ENCODE assay signal across 8 cellular contexts in genomic region chr21:45405271-45405818, GRCh38. TPM values are rescaled to one million over a fixed set of nuclear protein-coding genes. Genes with fewer than 3 reads are reported as not detected.
A peak's percentile ranks its signal among the peaks of the same experiment; 100 is the strongest.
DNase-seq lines count a peak whose midpoint lies in the region; ATAC-seq and TF ChIP-seq lines count a peak whose summit lies in the region.

No MANE protein-coding gene starts in this region.

- DNase-seq in activated T-cell treated with anti-CD3 and anti-CD28 coated beads for 48 hours (ENCODE audit: low read depth) (peak; percentile 5), activated T-cell treated with anti-CD3 and anti-CD28 coated beads for 4 hours (no peak), cerebellum (ENCODE audit: low spot score) (peak; percentile 37), left lung (peak in 1 of 2 donors; percentile 82), upper lobe of left lung (peak in 1 of 2 donors; percentile 92), NCI-H1694 (lab: John Stamatoyannopoulos, UW) (no peak), NCI-H1436 (lab: John Stamatoyannopoulos, UW) (no peak)

- no CpG with 5 or more reads among the region's 86 CpGs for WGBS in upper lobe of left lung, 2 donors

- H3K36me3 ChIP-seq in left lung (no peaks in the 10 kb centered on the region), upper lobe of left lung (no peaks in the 10 kb centered on the region)

- TF ChIP-seq POLR2A in upper lobe of left lung (IDR thresholded peaks at IDR 0.05), result no peak

- peak overlapping the region; percentile 19 to 69 for H3K27ac ChIP-seq in left lung
- H3K27ac ChIP-seq in upper lobe of left lung, result peak overlapping the region; percentile 64 to 87 (median 72)

- intact Hi-C loops in left lung (cut with DNase I), result no loop called here

- H3K27me3 ChIP-seq in left lung (peaks cover 3 to 72% of the 10 kb centered on the region in 2 donors), upper lobe of left lung (peaks cover 0 to 16% (median 6%) of the 10 kb centered on the region in 4 donors)

- TF ChIP-seq CTCF in left lung (IDR thresholded peaks at IDR 0.05) (no peak), upper lobe of left lung (IDR thresholded peaks at IDR 0.05) (no peak)

- H3K9me3 ChIP-seq in left lung (peaks cover 0 to 6% of the 10 kb centered on the region in 2 donors), upper lobe of left lung (no peaks in the 10 kb centered on the region)

- H3K4me3 ChIP-seq in left lung (peak overlapping the region; percentile 45 to 51), upper lobe of left lung (peak overlapping the region; percentile 55 to 78 (median 62))

- H3K4me1 ChIP-seq in left lung (peaks cover 5 to 28% of the 10 kb centered on the region in 2 donors), upper lobe of left lung (peaks cover 12 to 28% (median 15%) of the 10 kb centered on the region in 4 donors)

- ATAC-seq in left lung (peak; percentile 79), upper lobe of left lung (ENCODE audit: low FRiP score in 2 of 2) (peak in 1 of 2 donors; percentile 87), GM18517 (IDR thresholded peaks at IDR 0.05; ENCODE audit: unreplicated experiment) (no peak)

- TF ChIP-seq EP300 in upper lobe of left lung (IDR thresholded peaks at IDR 0.05), result no peak

RNA-seq across cellular contexts. Expression of gene COL18A1, which starts 0.4 kb away (rescaled TPM):
- 25.2 TPM for total RNA-seq in cerebellum
- 10 to 100 TPM; 64.8 to 90.2 TPM for total RNA-seq in left lung
- 100 to 1,000 TPM in 2 of 6 donors, 10 to 100 TPM in 4; 34.5 to 138 (median 70.5) TPM for total RNA-seq in upper lobe of left lung

Comparison
In these comparisons a context has a peak if more than half of its experiments do, and no peak if none do; other contexts are left out.
1. DNase-seq: peak in activated T-cell treated with anti-CD3 and anti-CD28 coated beads for 48 hours (single experiment) and cerebellum (single experiment); none in activated T-cell treated with anti-CD3 and anti-CD28 coated beads for 4 hours (single experiment), NCI-H1694 (single experiment) and NCI-H1436 (single experiment).